Comparison of ENCODE assay signal across 2 cellular contexts in the genomic region with DNA sequence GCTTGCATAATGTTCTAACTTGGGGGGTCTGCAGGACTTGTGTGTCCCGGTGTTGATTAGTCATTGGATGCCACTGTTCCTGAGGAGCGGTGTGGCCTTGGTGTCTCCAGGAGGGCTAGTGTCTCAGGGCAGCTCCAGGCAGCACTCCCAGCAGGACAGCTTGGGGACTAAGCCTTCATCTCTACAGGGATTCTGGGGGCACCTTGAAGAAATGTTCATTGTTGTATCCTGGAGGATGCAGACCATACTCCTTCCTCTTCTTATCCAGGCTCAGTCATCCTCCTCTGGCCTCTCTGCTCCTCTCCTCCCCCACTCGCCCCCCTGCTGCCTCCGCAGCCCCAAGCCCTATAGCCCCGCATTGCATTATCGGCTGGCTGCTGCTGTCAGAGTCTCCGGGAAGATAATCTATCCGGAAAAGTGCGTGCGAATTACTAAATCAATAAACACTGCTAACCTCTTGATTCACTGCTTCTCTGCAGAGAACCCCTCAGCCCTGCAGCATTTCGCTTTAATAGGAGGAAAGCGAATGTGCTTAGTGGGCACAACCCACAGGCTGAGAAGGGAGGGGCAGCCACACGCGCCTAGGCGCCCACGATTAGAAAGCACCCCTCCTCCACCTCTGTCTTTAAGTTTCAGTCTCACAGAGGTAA.
TF ChIP-seq lines count a peak whose summit lies in the region.

No MANE protein-coding gene starts in this region.

TF ChIP-seq in IMR-90, 13 proteins besides CTCF, POLR2A, EP300 and RAD21:
- TF ChIP-seq MAFK (IDR thresholded peaks at IDR 0.05; ENCODE audit: low read depth, low read length) (peak; percentile 52; the same call in 1 of the 2 replicates), SMC3 (IDR thresholded peaks at IDR 0.05; ENCODE audit: low read depth, low read length) (no peak)

TF ChIP-seq in endothelial cell of umbilical vein, 7 proteins besides CTCF, POLR2A, EP300 and RAD21:
- TF ChIP-seq GATA2 (IDR thresholded peaks at IDR 0.05; ENCODE audit: insufficient read depth, insufficient read length, low read depth, low read length) (no peak), MAX (IDR thresholded peaks at IDR 0.05; ENCODE audit: insufficient read depth, insufficient read length) (no peak), EZH2 (IDR thresholded peaks at IDR 0.05; ENCODE audit: borderline replicate concordance, low read depth, low read length, severe bottlenecking) (peak; percentile 34), POLR2AphosphoS5 (IDR thresholded peaks at IDR 0.05; ENCODE audit: insufficient read depth, low read depth, low read length) (no peak), MYC (IDR thresholded peaks at IDR 0.05; ENCODE audit: low read depth, low read length) (no peak), FOS (IDR thresholded peaks at IDR 0.05; ENCODE audit: borderline replicate concordance, insufficient read depth, low read length) (no peak), JUN (IDR thresholded peaks at IDR 0.05; ENCODE audit: borderline replicate concordance, insufficient read depth, insufficient read length, low read depth) (no peak)
